In the genomic region with DNA sequence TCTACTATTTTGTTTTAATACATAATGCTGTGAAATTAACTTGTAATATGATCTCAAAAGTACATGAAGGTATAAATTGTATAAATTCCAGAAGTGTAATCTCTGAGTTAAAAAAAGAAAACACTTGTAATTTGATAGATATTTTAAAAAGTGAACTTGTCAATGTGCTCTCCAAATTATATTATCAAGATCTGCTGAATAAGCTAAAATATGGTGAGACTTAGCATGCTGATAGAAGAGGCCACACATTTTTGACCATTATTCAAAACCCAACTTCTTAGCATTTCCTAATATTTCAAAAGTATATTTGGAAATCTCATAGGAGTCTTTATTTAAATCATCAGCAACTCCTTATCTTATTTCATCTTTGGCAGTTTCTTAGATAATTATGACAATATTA, we compare ENCODE assay signal across 21 cellular contexts.
"Had no signal": no experiment of that assay in that cellular context is flagged by ENCODE, and none has a peak within 500 bp of the region (broad histone marks: within the 10 kb centered on the region; RNA-seq: fewer than 3 reads in every experiment).

No MANE protein-coding gene starts in this region.

- H3K27ac ChIP-seq: colonic mucosa, dorsolateral prefrontal cortex, esophagus muscularis mucosa, foreskin keratinocyte, gastroesophageal sphincter, heart left ventricle, hepatocyte, left lung, lower lobe of right lung had no signal

- DNase-seq: colonic mucosa; cortex of kidney; dorsolateral prefrontal cortex; effector CD4-positive, alpha-beta T cell; effector memory CD4-positive, alpha-beta T cell; foreskin keratinocyte; heart left ventricle; hypothalamus; immature natural killer cell; islet precursor cell; left cardiac atrium; left lung; left ventricle myocardium superior; lower lobe of right lung; mesenchymal stem cell; mucosa of descending colon; naive thymus-derived CD4-positive, alpha-beta T cell had no signal

- ATAC-seq: foreskin keratinocyte; gastroesophageal sphincter; heart left ventricle; left cardiac atrium; left lung; left ventricle myocardium superior; lower lobe of right lung; mucosa of descending colon; naive thymus-derived CD4-positive, alpha-beta T cell had no signal

- FAIRE-seq: endothelial cell of umbilical vein had no signal

- H3K4me3 ChIP-seq: colonic mucosa, dorsolateral prefrontal cortex, esophagus muscularis mucosa, gastroesophageal sphincter, heart left ventricle, hepatocyte, left lung, lower lobe of right lung, mucosa of descending colon had no signal

- H3K4me1 ChIP-seq: colonic mucosa, esophagus muscularis mucosa, gastroesophageal sphincter, heart left ventricle, left lung, lower lobe of right lung had no signal

- H3K79me2 ChIP-seq: hepatocyte had no signal

- H3K9me3 ChIP-seq: colonic mucosa, gastroesophageal sphincter, lower lobe of right lung, mucosa of descending colon had no signal

- H3K36me3 ChIP-seq: colonic mucosa, esophagus muscularis mucosa, gastroesophageal sphincter, heart left ventricle, left lung, lower lobe of right lung had no signal

- H3K4me2 ChIP-seq: hepatocyte had no signal

- H2AFZ ChIP-seq: hepatocyte had no signal

- H3K27me3 ChIP-seq: colonic mucosa, dorsolateral prefrontal cortex, esophagus muscularis mucosa, foreskin keratinocyte, gastroesophageal sphincter, heart left ventricle, hepatocyte, left lung had no signal
